Comparison of ENCODE assay signal across 8 cellular contexts in genomic region chr16:57999971-58000705, GRCh38. TPM values are rescaled to one million over a fixed set of nuclear protein-coding genes. Genes with fewer than 3 reads are reported as not detected.
A peak's percentile ranks its signal among the peaks of the same experiment; 100 is the strongest.
DNase-seq lines count a peak whose midpoint lies in the region; ATAC-seq and TF ChIP-seq lines count a peak whose summit lies in the region.

TSS of gene ZNF319 (minus strand) at chr16:58000672. CDS start at chr16:57998265, 2,407 bp downstream.

- H3K4me3 ChIP-seq in SK-N-SH (ENCODE audit: low read depth in 2 of 2, low read length in 1 of 2) (peak within 1 kb of the TSS; percentile 88 to 94), coronary artery (peak within 1 kb of the TSS; percentile 79), upper lobe of right lung (peak within 1 kb of the TSS; percentile 66)

- 0 out of 2 replicates have a peak, but pooled peaks cover 6% of the 10 kb centered on the region for H4K20me1 ChIP-seq in SK-N-SH (ENCODE audit: insufficient read depth)

- H3K4me1 ChIP-seq in SK-N-SH (ENCODE audit: control insufficient read depth in 1 of 2, insufficient read depth in 2 of 2, low read depth in 1 of 2, low read length in 1 of 2) (peaks cover 0 to 18% of the 10 kb centered on the region in 2 experiments; a peak in 2 of 4 replicates), upper lobe of right lung (peaks cover 32% of the 10 kb centered on the region)

- no peaks in the 10 kb centered on the region for H3K9me3 ChIP-seq in SK-N-SH
- no peaks in the 10 kb centered on the region for H3K9me3 ChIP-seq in upper lobe of right lung

- no peak for TF ChIP-seq RAD21 in SK-N-SH (IDR thresholded peaks at IDR 0.05; ENCODE audit: low read length)

- H3K9ac ChIP-seq in SK-N-SH = peak within 1 kb of the TSS; percentile 89

- TF ChIP-seq CTCF in SK-N-SH (IDR thresholded peaks at IDR 0.05) = no peak
- no peak for TF ChIP-seq CTCF in coronary artery (IDR thresholded peaks at IDR 0.05)
- no peak for TF ChIP-seq CTCF in mesothelial cell of epicardium (IDR thresholded peaks at IDR 0.05; ENCODE audit: unreplicated experiment)
- TF ChIP-seq CTCF in upper lobe of right lung (IDR thresholded peaks at IDR 0.05) = no peak

- H3K27ac ChIP-seq in SK-N-SH (ENCODE audit: low read depth in 2 of 2, low read length in 1 of 2) (peak within 1 kb of the TSS; percentile 76 to 88), coronary artery (peak within 1 kb of the TSS; percentile 82 to 93), upper lobe of right lung (peak within 1 kb of the TSS; percentile 85)

- H3K4me1 Mint-ChIP-seq in mesothelial cell of epicardium = peaks cover 21% of the 10 kb centered on the region

- no peaks in the 10 kb centered on the region for H3K9me3 Mint-ChIP-seq in mesothelial cell of epicardium

- H3K9me2 ChIP-seq in SK-N-SH = no peaks in the 10 kb centered on the region

- peak within 1 kb of the TSS; percentile 83 for H3K27ac Mint-ChIP-seq in mesothelial cell of epicardium

- peaks cover 20% of the 10 kb centered on the region for H3K79me2 ChIP-seq in SK-N-SH (ENCODE audit: insufficient read depth)

- H3K36me3 ChIP-seq in SK-N-SH (replicated peaks in 1 of 2; ENCODE audit: control insufficient read depth in 1 of 2, insufficient read depth in 2 of 2, low read length in 1 of 2) (peaks cover 9 to 29% of the 10 kb centered on the region in 2 experiments), upper lobe of right lung (peaks cover 23% of the 10 kb centered on the region)

- POLR2A ChIA-PET in SK-N-SH (lab: Yijun Ruan, JAX) = no interaction called here

- no peaks in the 10 kb centered on the region for H3K27me3 Mint-ChIP-seq in mesothelial cell of epicardium (ENCODE audit: low read depth)

- peaks cover 4% of the 10 kb centered on the region for H3F3A ChIP-seq in SK-N-SH (replicated peaks; ENCODE audit: insufficient read depth)

- no peak for ATAC-seq in SK-N-SH treated with all-trans-retinoic acid at 6 μM for 48 hours
- peak; percentile 25 for ATAC-seq in HG02678 (IDR thresholded peaks at IDR 0.05; ENCODE audit: unreplicated experiment)
- peak; percentile 3 for ATAC-seq in upper lobe of right lung

- H3K4me2 ChIP-seq in SK-N-SH = peak within 1 kb of the TSS; percentile 100

- intact Hi-C loops in upper lobe of right lung (cut with DNase I) = loop anchor here (5.0 kb wide), 1 partner anchor 93 kb away; no protein-coding TSS in a partner anchor

- no peak for TF ChIP-seq EP300 in SK-N-SH (IDR thresholded peaks at IDR 0.05; ENCODE audit: borderline replicate concordance in 1 of 2, low read depth in 1 of 2, low read length in 1 of 2)

- H3K4me3 Mint-ChIP-seq in mesothelial cell of epicardium = peak within 1 kb of the TSS; percentile 89

- H2AFZ ChIP-seq in SK-N-SH (ENCODE audit: low read depth) = peak within 1 kb of the TSS; percentile 97

- no peaks in the 10 kb centered on the region for H3K27me3 ChIP-seq in SK-N-SH (ENCODE audit: insufficient read depth)
- no peaks in the 10 kb centered on the region for H3K27me3 ChIP-seq in upper lobe of right lung

- CTCF ChIA-PET in SK-N-SH (lab: Yijun Ruan, JAX) = interaction anchor here (0.6 to 6.2 kb wide), 36 partner anchors 8 to 486 kb away, joined by 3 to 71 read pairs (median 4); partner anchors contain the start of genes CNGB1 and KATNB1

- DNase-seq in SK-N-SH (no peak), RKO (ENCODE audit: low spot score) (peak; percentile 28), coronary artery (ENCODE audit: low spot score) (no peak), mesothelial cell of epicardium (ENCODE audit: low spot score in 2 of 2, unreplicated experiment in 2 of 2) (no peak), upper lobe of right lung (no peak)
- DNase-seq in NK-92 treated with Interleukin-12 subunit alpha and Interleukin-12 subunit beta, amount 100 ng/mL, for 24 hours (lab: John Stamatoyannopoulos, UW) = no peak

- 0% methylated on average over 4 of the region's 95 CpGs for WGBS in SK-N-SH (ENCODE audit: low lambda C conversion rate)

- peaks cover 11% of the 10 kb centered on the region for H3K36me3 Mint-ChIP-seq in mesothelial cell of epicardium

TF ChIP-seq in SK-N-SH, 30 proteins besides CTCF, POLR2A, EP300 and RAD21:
- TF ChIP-seq YY1 (IDR thresholded peaks at IDR 0.05; ENCODE audit: low read depth) = no peak
- no peak for TF ChIP-seq USF2 (IDR thresholded peaks at IDR 0.05; ENCODE audit: borderline replicate concordance, low read depth, low read length)
- TF ChIP-seq RFX5 (IDR thresholded peaks at IDR 0.05; ENCODE audit: low read length) = no peak
- peak; percentile 1; the same call in 1 of the 2 replicates for TF ChIP-seq SIN3A (IDR thresholded peaks at IDR 0.05; ENCODE audit: borderline replicate concordance, low read depth, low read length)
- TF ChIP-seq MEF2A (IDR thresholded peaks at IDR 0.05; ENCODE audit: borderline replicate concordance, low read depth) = no peak

TF ChIP-seq in SK-N-SH treated with all-trans-retinoic acid at 6 μM for 48 hours, 23 proteins besides CTCF, POLR2A, EP300 and RAD21:
- TF ChIP-seq PATZ1 (CRISPR knock-in tag; IDR thresholded peaks at IDR 0.05; ENCODE audit: borderline replicate concordance) (no peak), SNAI2 (CRISPR knock-in tag; IDR thresholded peaks at IDR 0.05) (no peak), RARB (CRISPR knock-in tag; IDR thresholded peaks at IDR 0.05) (no peak), CREB5 (CRISPR knock-in tag; IDR thresholded peaks at IDR 0.05; ENCODE audit: low read depth) (no peak), BACH2 (CRISPR knock-in tag; IDR thresholded peaks at IDR 0.05; ENCODE audit: borderline replicate concordance) (no peak), ESRRG (CRISPR knock-in tag; IDR thresholded peaks at IDR 0.05) (no peak), TCF4 (CRISPR knock-in tag; IDR thresholded peaks at IDR 0.05; ENCODE audit: borderline replicate concordance) (no peak)
TF ChIP-seq in SK-N-SH treated with all-trans-retinoic acid at 6 μM for 48 hours: peak in this region for 0.

RNA-seq across cellular contexts. Expression of gene ZNF319, which starts in this region (rescaled TPM):
- 4.8 and 7.6 TPM in 2 replicates for polyA plus RNA-seq in SK-N-SH (2012; rRNA removed)
- 3.2 and 5.1 TPM in 2 replicates for polyA plus RNA-seq in SK-N-SH (2012; cell fraction: cytosol; rRNA removed)
- 8.5 and 8.8 TPM in 2 replicates for polyA plus RNA-seq in SK-N-SH (2012; cell fraction: nucleus; rRNA removed)
- total RNA-seq in mesothelial cell of epicardium = 13.5 to 16.5 TPM (median 15.0 TPM) in 3 replicates
- 10.6 TPM for total RNA-seq in upper lobe of right lung
